ENCODE assay signal across 30 cellular contexts in genomic region chr2:163768881-163769681, GRCh38. TPM values are rescaled to one million over a fixed set of nuclear protein-coding genes. Genes with fewer than 3 reads are reported as not detected.
"Had no signal": no experiment of that assay in that cellular context is flagged by ENCODE, and none has a peak within 500 bp of the region (broad histone marks: within the 10 kb centered on the region; RNA-seq: fewer than 3 reads in every experiment).

No MANE protein-coding gene starts in this region.

- ATAC-seq: gastrocnemius medialis; naive thymus-derived CD4-positive, alpha-beta T cell; stimulated activated naive B cell treated with anti-CD40 and anti-IgM and Interleukin-4, amounts not matched to agents 10 μg/mL and 1 μg/mL and 100 μg/mL, for 72 hours had no signal

- H3K36me3 ChIP-seq: colonic mucosa, gastrocnemius medialis, sigmoid colon, stomach, tibial artery had no signal

- H3K4me1 ChIP-seq: colonic mucosa, gastrocnemius medialis, sigmoid colon, stomach, tibial artery had no signal

- H3K9me3 Mint-ChIP-seq: T-helper 1 cell treated with Interleukin-12 subunit alpha and Interleukin-12 subunit beta and Interleukin-4 antibody, amounts not matched to agents 30 μg/mL and 1 μg/mL, for 36 hours had no signal

- H3K27ac Mint-ChIP-seq: activated naive CD8-positive, alpha-beta T cell; memory B cell; naive thymus-derived CD4-positive, alpha-beta T cell; stimulated activated naive B cell treated with anti-CD40 and anti-IgM and Interleukin-4, amounts not matched to agents 10 μg/mL and 1 μg/mL and 100 μg/mL, for 72 hours; T-helper 1 cell treated with Interleukin-12 subunit alpha and Interleukin-12 subunit beta and Interleukin-4 antibody, amounts not matched to agents 30 μg/mL and 1 μg/mL, for 36 hours had no signal

- H3K27me3 Mint-ChIP-seq: activated naive CD8-positive, alpha-beta T cell; memory B cell; naive thymus-derived CD4-positive, alpha-beta T cell; stimulated activated naive B cell treated with anti-CD40 and anti-IgM and Interleukin-4, amounts not matched to agents 10 μg/mL and 1 μg/mL and 100 μg/mL, for 72 hours had no signal

- H3K4me3 ChIP-seq: colonic mucosa, dorsolateral prefrontal cortex, gastrocnemius medialis, hepatocyte, sigmoid colon, smooth muscle cell, stomach, tibial artery had no signal

- H3K4me1 Mint-ChIP-seq: memory B cell; naive thymus-derived CD4-positive, alpha-beta T cell; stimulated activated naive B cell treated with anti-CD40 and anti-IgM and Interleukin-4, amounts not matched to agents 10 μg/mL and 1 μg/mL and 100 μg/mL, for 72 hours had no signal

- H3K4me3 Mint-ChIP-seq: activated naive CD8-positive, alpha-beta T cell; memory B cell; naive thymus-derived CD4-positive, alpha-beta T cell; stimulated activated naive B cell treated with anti-CD40 and anti-IgM and Interleukin-4, amounts not matched to agents 10 μg/mL and 1 μg/mL and 100 μg/mL, for 72 hours; T-helper 1 cell treated with Interleukin-12 subunit alpha and Interleukin-12 subunit beta and Interleukin-4 antibody, amounts not matched to agents 30 μg/mL and 1 μg/mL, for 36 hours had no signal

- H3K36me3 Mint-ChIP-seq: activated naive CD8-positive, alpha-beta T cell; memory B cell; naive thymus-derived CD4-positive, alpha-beta T cell; stimulated activated naive B cell treated with anti-CD40 and anti-IgM and Interleukin-4, amounts not matched to agents 10 μg/mL and 1 μg/mL and 100 μg/mL, for 72 hours had no signal

- H3K27ac ChIP-seq: colonic mucosa, dorsolateral prefrontal cortex, gastrocnemius medialis, hepatocyte, sigmoid colon, stomach, tibial artery, VCaP had no signal

- H3K27me3 ChIP-seq: colonic mucosa, dorsolateral prefrontal cortex, gastrocnemius medialis, hepatocyte, sigmoid colon, stomach, tibial artery had no signal

- H3K9me3 ChIP-seq: colonic mucosa, gastrocnemius medialis, sigmoid colon, stomach, tibial artery had no signal

- DNase-seq: activated CD4-positive, alpha-beta T cell treated with anti-CD3 and anti-CD28 coated beads for 4 hours; activated CD4-positive, alpha-beta T cell treated with anti-CD3 and anti-CD28 coated beads, Interleukin-2, amount 50 U/mL, for 4 hours; activated effector memory CD4-positive, alpha-beta T cell treated with Interleukin-2 at 50 U/mL for 16 hours; activated naive CD4-positive, alpha-beta T cell treated with Interleukin-2 at 50 U/mL for 16 hours; anterior cingulate cortex; cerebellar nuclear complex; colonic mucosa; dorsolateral prefrontal cortex; effector memory CD4-positive, alpha-beta T cell; erythroblast; gastrocnemius medialis; glutamatergic neuron; islet precursor cell; left cardiac atrium; midbrain; naive thymus-derived CD4-positive, alpha-beta T cell; sigmoid colon; stimulated activated CD4-positive, alpha-beta T cell treated with anti-CD3 and anti-CD28 coated beads, Interleukin-1b, Interleukin-23, amount 100 ng/mL, for 48 hours; stimulated activated CD4-positive, alpha-beta T cell treated with anti-CD3 and anti-CD28 coated beads, Interleukin-4, amount 100 ng/mL, for 4 hours; stimulated activated CD8-positive, alpha-beta memory T cell treated with anti-CD3 and anti-CD28 coated beads, Interleukin-4, amount 100 ng/mL, for 48 hours; stimulated activated naive B cell treated with anti-CD40 and anti-IgM and Interleukin-4, amounts not matched to agents 10 μg/mL and 1 μg/mL and 100 μg/mL, for 72 hours; stomach; T-helper 9 cell; tibial artery had no signal

RNA-seq across cellular contexts. Expression of gene FIGN, which starts 33.3 kb away (rescaled TPM):
- polyA plus RNA-seq: naive thymus-derived CD4-positive, alpha-beta T cell had no signal
